In the genomic region with DNA sequence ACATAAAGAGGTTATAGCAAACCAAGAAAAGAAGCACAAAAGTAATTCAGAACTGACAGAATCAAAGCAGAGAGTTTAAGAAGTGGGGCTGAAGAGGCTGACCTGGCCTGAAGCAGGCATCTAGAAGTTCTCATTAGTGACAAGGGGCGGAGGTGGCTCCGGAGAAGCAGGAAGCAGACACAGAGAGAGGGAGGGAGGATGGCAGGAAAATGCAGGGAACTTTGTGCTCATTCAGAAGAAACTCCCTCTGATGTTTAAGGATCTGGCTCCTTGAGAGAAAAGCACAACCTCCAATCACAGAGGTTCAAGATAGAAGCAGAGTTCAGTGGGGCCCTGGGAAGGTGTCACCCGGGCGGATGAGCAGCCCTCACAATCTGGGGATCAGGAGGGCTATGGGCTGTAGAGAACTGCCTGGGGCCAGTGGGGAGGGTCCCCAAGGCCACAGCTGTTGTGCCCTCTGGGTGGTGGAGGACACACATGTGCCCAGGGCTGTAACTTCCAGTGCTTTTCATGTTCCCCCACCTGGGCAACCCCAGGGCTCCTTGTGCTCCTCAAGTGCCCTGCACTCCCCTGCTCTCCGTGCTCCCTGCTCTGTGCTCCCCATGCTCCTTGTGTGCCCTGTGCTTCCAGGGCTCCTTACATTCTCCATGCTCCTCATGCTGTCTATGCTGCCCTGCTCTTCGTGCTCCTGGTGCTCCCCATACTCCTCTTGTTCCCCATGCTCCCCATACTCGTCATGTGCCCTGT, we compare ENCODE assay signal across 18 cellular contexts. TPM values are rescaled to one million over a fixed set of nuclear protein-coding genes. Genes with fewer than 3 reads are reported as not detected.
DNase-seq lines count a peak whose midpoint lies in the region; ATAC-seq and TF ChIP-seq lines count a peak whose summit lies in the region.
"Had no signal": no experiment of that assay in that cellular context is flagged by ENCODE, and none has a peak within 500 bp of the region (broad histone marks: within the 10 kb centered on the region; RNA-seq: fewer than 3 reads in every experiment).

No MANE protein-coding gene starts in this region.

- TF ChIP-seq CTCF in Loucy (conservative IDR thresholded peaks at IDR 0.05; ENCODE audit: low read length) (no peak), osteocyte (IDR thresholded peaks at IDR 0.05) (no peak), stomach (IDR thresholded peaks at IDR 0.05) (no peak), GM13977 (IDR thresholded peaks at IDR 0.05; ENCODE audit: extremely low read depth, insufficient read depth, missing control alignments) (no peak), heart right ventricle (IDR thresholded peaks at IDR 0.05) (no peak)

- H3F3A ChIP-seq in Loucy (ENCODE audit: low read depth) = peaks cover 6% of the 10 kb centered on the region

- peak overlapping the region; percentile 56 for H3K4me2 ChIP-seq in Loucy (ENCODE audit: low read depth, low read length, poor library complexity, severe bottlenecking)

- no peak for TF ChIP-seq POLR2A in stomach (IDR thresholded peaks at IDR 0.05)

- no peak overlapping the region for H3K4me3 Mint-ChIP-seq in activated T-helper 17 cell treated with anti-CD3 and anti-CD28 coated beads, Interleukin-2, amount 50 U/mL, for 72 hours
- no peak overlapping the region for H3K4me3 Mint-ChIP-seq in osteocyte (ENCODE audit: unreplicated experiment)
- H3K4me3 Mint-ChIP-seq: B cell; naive thymus-derived CD4-positive, alpha-beta T cell had no signal

- no peaks in the 10 kb centered on the region for H3K36me3 ChIP-seq in Loucy (ENCODE audit: insufficient read depth, low read length)
- H3K36me3 ChIP-seq in stomach = no peaks in the 10 kb centered on the region
- H3K36me3 ChIP-seq in heart right ventricle = no peaks in the 10 kb centered on the region

- in situ Hi-C loops in GM13977 (cut with MboI; ENCODE audit: low pct_unique_long_range_greater_than_20kb, low sequenced_read_pairs, unreplicated experiment) = loop anchor here (25.0 kb wide), 2 partner anchors 168 to 693 kb away; a partner anchor contains a TSS

- no peaks in the 10 kb centered on the region for H3K79me2 ChIP-seq in Loucy (ENCODE audit: insufficient read depth, low read length)

- H4K20me1 ChIP-seq in Loucy (ENCODE audit: insufficient read depth, low read length, poor library complexity, severe bottlenecking) = no peaks in the 10 kb centered on the region

- no peaks in the 10 kb centered on the region for H3K27me3 ChIP-seq in Loucy (ENCODE audit: insufficient read depth, low read length, poor library complexity, severe bottlenecking)
- peaks cover 0 to 59% (median 27%) of the 10 kb centered on the region in 3 donors for H3K27me3 ChIP-seq in stomach
- peaks cover 4 to 58% (median 43%) of the 10 kb centered on the region in 7 donors for H3K27me3 ChIP-seq in heart right ventricle

- H2AFZ ChIP-seq in Loucy (ENCODE audit: low read length) = 0 out of 2 replicates have a peak overlapping the region, but pooled peaks have one; percentile 20

- H3K4me1 Mint-ChIP-seq in activated T-helper 17 cell treated with anti-CD3 and anti-CD28 coated beads, Interleukin-2, amount 50 U/mL, for 72 hours = peaks cover 4% of the 10 kb centered on the region
- peaks cover 11% of the 10 kb centered on the region for H3K4me1 Mint-ChIP-seq in osteocyte (ENCODE audit: unreplicated experiment)
- H3K4me1 Mint-ChIP-seq: B cell had no signal

- peak overlapping the region; percentile 31 for H3K4me3 ChIP-seq in Loucy (ENCODE audit: low read length, poor library complexity, severe bottlenecking)
- H3K4me3 ChIP-seq in stomach = no peak overlapping the region
- H3K4me3 ChIP-seq in heart right ventricle = no peak overlapping the region

- ATAC-seq in activated T-helper 17 cell treated with anti-CD3 and anti-CD28 coated beads, Interleukin-2, amount 50 U/mL, for 72 hours (replicated peaks) = peak; percentile 28
- ATAC-seq in HG03460 (IDR thresholded peaks at IDR 0.05; ENCODE audit: unreplicated experiment) (no peak), heart right ventricle (no peak)
- ATAC-seq: naive thymus-derived CD4-positive, alpha-beta T cell had no signal

- 56 to 60% (median 57%) methylated on average over 7 of the region's 7 CpGs for WGBS in stomach, 5 donors
- WGBS in heart right ventricle, 2 donors = 65 to 68% methylated on average over 7 of the region's 7 CpGs

- intact Hi-C loops in stomach (cut with DNase I; ENCODE audit: low total_unique reads) (no loop called here), heart right ventricle (cut with DNase I) (no loop called here)

- peak overlapping the region; percentile 45 for H3K9ac ChIP-seq in Loucy (ENCODE audit: low read depth, low read length, poor library complexity, severe bottlenecking)

- H3K4me1 ChIP-seq in Loucy (ENCODE audit: insufficient read depth, low read length, poor library complexity, severe bottlenecking) (peaks cover 44% of the 10 kb centered on the region), stomach (peaks cover 0 to 14% (median 7%) of the 10 kb centered on the region in 4 donors), heart right ventricle (peaks cover 0 to 14% (median 4%) of the 10 kb centered on the region in 9 donors)

- no peaks in the 10 kb centered on the region for H3K9me2 ChIP-seq in Loucy (replicated peaks; ENCODE audit: low read depth, low read length)

- H3K9me3 Mint-ChIP-seq in activated T-helper 17 cell treated with anti-CD3 and anti-CD28 coated beads, Interleukin-2, amount 50 U/mL, for 72 hours = no peaks in the 10 kb centered on the region
- no peaks in the 10 kb centered on the region for H3K9me3 Mint-ChIP-seq in osteocyte (ENCODE audit: unreplicated experiment)
- H3K9me3 Mint-ChIP-seq: activated naive CD4-positive, alpha-beta T cell treated with anti-CD3 and anti-CD28 coated beads, Interleukin-2, amount 50 U/mL, for 72 hours; IgD-negative memory B cell; naive thymus-derived CD4-positive, alpha-beta T cell had no signal

- TF ChIP-seq EP300 in stomach (IDR thresholded peaks at IDR 0.05) = no peak

- H3K9me3 ChIP-seq in Loucy (ENCODE audit: insufficient read depth, low read depth, low read length) (no peaks in the 10 kb centered on the region), stomach (no peaks in the 10 kb centered on the region), heart right ventricle (no peaks in the 10 kb centered on the region)

- peaks cover 41% of the 10 kb centered on the region for H3K27me3 Mint-ChIP-seq in activated T-helper 17 cell treated with anti-CD3 and anti-CD28 coated beads, Interleukin-2, amount 50 U/mL, for 72 hours
- H3K27me3 Mint-ChIP-seq in osteocyte (ENCODE audit: unreplicated experiment) = peaks cover 76% of the 10 kb centered on the region

- peak; percentile 83 for DNase-seq in DMS 273 (lab: John Stamatoyannopoulos, UW; ENCODE audit: unreplicated experiment)
- peak; percentile 54 for DNase-seq in osteocyte (ENCODE audit: extremely low spot score, unreplicated experiment)
- DNase-seq in stomach = no peak
- DNase-seq in GM13977 (ENCODE audit: low spot score) = no peak
- DNase-seq in heart right ventricle = no peak
- DNase-seq: activated CD4-positive, CD25-positive, alpha-beta regulatory T cell; effector CD8-positive, alpha-beta T cell; HCEC 1CT; naive thymus-derived CD4-positive, alpha-beta T cell; NCI-H1105; NCI-H226; stimulated activated CD4-positive, alpha-beta T cell treated with anti-CD3 and anti-CD28 coated beads, Interleukin-2, amount 100 ng/mL, for 48 hours had no signal

- H3K27ac ChIP-seq in stomach (no peak overlapping the region), heart right ventricle (no peak overlapping the region)

- H3K27ac Mint-ChIP-seq in activated T-helper 17 cell treated with anti-CD3 and anti-CD28 coated beads, Interleukin-2, amount 50 U/mL, for 72 hours = no peak overlapping the region
- no peak overlapping the region for H3K27ac Mint-ChIP-seq in osteocyte (ENCODE audit: unreplicated experiment)
- H3K27ac Mint-ChIP-seq: B cell had no signal

- H3K36me3 Mint-ChIP-seq in activated T-helper 17 cell treated with anti-CD3 and anti-CD28 coated beads, Interleukin-2, amount 50 U/mL, for 72 hours (ENCODE audit: low read depth) = no peaks in the 10 kb centered on the region
- no peaks in the 10 kb centered on the region for H3K36me3 Mint-ChIP-seq in osteocyte (ENCODE audit: unreplicated experiment)
- H3K36me3 Mint-ChIP-seq: activated naive CD4-positive, alpha-beta T cell treated with anti-CD3 and anti-CD28 coated beads, Interleukin-2, amount 50 U/mL, for 72 hours; IgD-negative memory B cell; naive thymus-derived CD4-positive, alpha-beta T cell had no signal

RNA-seq across cellular contexts. Expression of a gene that starts 51.4 kb away (rescaled TPM):
- total RNA-seq in activated T-helper 17 cell treated with anti-CD3 and anti-CD28 coated beads, Interleukin-2, amount 50 U/mL, for 72 hours = 10 to 100 TPM; 18.3 to 45.0 TPM
- 4.1 and 6.9 TPM in 2 replicates for total RNA-seq in osteocyte
- 10 to 100 TPM in 1 of 5 donors, 1 to 10 TPM in 2, under 1 TPM in 1, not detected in 1; 0.58 to 10.4 (median 4.1) TPM for total RNA-seq in stomach
- polyA plus RNA-seq in stomach = 1 to 10 TPM; 1.1 to 4.8 (median 3.5) TPM
- 1 to 10 TPM in 5 of 10 donors, under 1 TPM in 4, not detected in 1; 0.32 to 2.8 (median 1.2) TPM for total RNA-seq in heart right ventricle
- polyA plus RNA-seq in heart right ventricle = under 1 TPM; 0.22 to 0.86 TPM

RNA-seq across cellular contexts. Expression of a gene that starts 51.4 kb away (rescaled TPM):
- total RNA-seq in activated T-helper 17 cell treated with anti-CD3 and anti-CD28 coated beads, Interleukin-2, amount 50 U/mL, for 72 hours = 10 to 100 TPM; 65.2 to 72.5 TPM
- total RNA-seq in osteocyte (38.2 and 39.4 TPM in 2 replicates), stomach (100 to 1,000 TPM in 2 of 5 donors, 10 to 100 TPM in 3; 34.1 to 152 (median 48.7) TPM), heart right ventricle (10 to 100 TPM; 21.4 to 42.6 (median 26.9) TPM)
- polyA plus RNA-seq in stomach (10 to 100 TPM; 16.2 to 32.1 (median 25.8) TPM), heart right ventricle (10 to 100 TPM; 16.7 to 23.7 TPM)

Comparison
In these comparisons a context has a peak if more than half of its experiments do, and no peak if none do; other contexts are left out.
1. DNase-seq: peak in DMS 273 (single experiment) and osteocyte (single experiment); none in stomach (single experiment), GM13977 (single experiment) and heart right ventricle (0 of 2).